15 cellular contexts compared by ENCODE assay signal in genomic region chr5:116371431-116371830, GRCh38.
A peak's percentile ranks its signal among the peaks of the same experiment; 100 is the strongest.
DNase-seq lines count a peak whose midpoint lies in the region; ATAC-seq and TF ChIP-seq lines count a peak whose summit lies in the region.
"Had no signal": no experiment of that assay in that cellular context is flagged by ENCODE, and none has a peak within 500 bp of the region (broad histone marks: within the 10 kb centered on the region; RNA-seq: fewer than 3 reads in every experiment).

No MANE protein-coding gene starts in this region.

- peaks cover 10% of the 10 kb centered on the region for H3K4me1 Mint-ChIP-seq in neural crest cell

- TF ChIP-seq CTCF in neural crest cell (conservative IDR thresholded peaks at IDR 0.05): no peak

- H3K4me1 ChIP-seq in BLaER1 (peaks cover 25% of the 10 kb centered on the region), esophagus (ENCODE audit: control insufficient read depth in 2 of 2, insufficient read depth in 2 of 2, low read length in 1 of 2) (peaks cover 5 to 7% of the 10 kb centered on the region in 2 donors)

- ATAC-seq in GM21529 (IDR thresholded peaks at IDR 0.05; ENCODE audit: unreplicated experiment): no peak

- H3K36me3 Mint-ChIP-seq in neural crest cell (ENCODE audit: low read depth): no peaks in the 10 kb centered on the region
- H3K36me3 Mint-ChIP-seq: brain had no signal

- H3K9me3 Mint-ChIP-seq in neural crest cell: peaks cover 4% of the 10 kb centered on the region
- H3K9me3 Mint-ChIP-seq: brain; CD4-positive, alpha-beta memory T cell had no signal

- peak; percentile 14 for DNase-seq in LoVo (ENCODE audit: low spot score)
- DNase-seq in neural crest cell (ENCODE audit: low read depth, low spot score): no peak
- DNase-seq in cortex of kidney (lab: John Stamatoyannopoulos, UW): no peak
- DNase-seq in NCI-H187 (lab: John Stamatoyannopoulos, UW): no peak
- DNase-seq in NCI-H1436 (lab: John Stamatoyannopoulos, UW): no peak
- DNase-seq: activated CD4-positive, alpha-beta T cell treated with anti-CD3 and anti-CD28 coated beads for 4 hours; activated naive CD4-positive, alpha-beta T cell treated with Interleukin-2 at 50 U/mL for 16 hours; CD4-positive, alpha-beta memory T cell; NCI-H226; SHP77 treated with DMSO at 0.1 percent for 48 hours; T-helper 9 cell had no signal

- H3K4me3 ChIP-seq in BLaER1 (no peak overlapping the region), esophagus (ENCODE audit: low read depth in 1 of 2, low read length in 2 of 2) (no peak overlapping the region)

- H3K27me3 Mint-ChIP-seq in neural crest cell (ENCODE audit: low read depth): no peaks in the 10 kb centered on the region
- H3K27me3 Mint-ChIP-seq: brain; CD4-positive, alpha-beta memory T cell had no signal

- H3K27ac ChIP-seq in BLaER1 (no peak overlapping the region), esophagus (ENCODE audit: low read depth in 2 of 2, low read length in 1 of 2) (peak overlapping the region; percentile 15 to 78)

- H3K27me3 ChIP-seq in BLaER1 (no peaks in the 10 kb centered on the region), esophagus (ENCODE audit: control insufficient read depth in 1 of 2, insufficient read depth in 2 of 2, low read length in 2 of 2) (no peaks in the 10 kb centered on the region)

- H3K9me3 ChIP-seq in BLaER1 (peaks cover 4% of the 10 kb centered on the region; the same call in 1 of the 2 replicates), esophagus (ENCODE audit: control insufficient read depth in 2 of 2, insufficient read depth in 1 of 2, low read depth in 1 of 2, low read length in 1 of 2) (no peaks in the 10 kb centered on the region)

- no peak overlapping the region for H3K9ac ChIP-seq in BLaER1

- no peaks in the 10 kb centered on the region for H4K20me1 ChIP-seq in BLaER1

- 34 to 40% methylated on average over 2 of the region's 2 CpGs for WGBS in esophagus, 2 donors

- H3K27ac Mint-ChIP-seq in neural crest cell (ENCODE audit: unreplicated experiment): peak overlapping the region; percentile 39

- peak overlapping the region; percentile 35; the same call in 1 of the 2 replicates for H3K4me2 ChIP-seq in BLaER1

- H3K36me3 ChIP-seq in BLaER1 (peaks cover 3% of the 10 kb centered on the region; the same call in 1 of the 2 replicates), esophagus (ENCODE audit: control insufficient read depth in 2 of 2, insufficient read depth in 2 of 2, low read length in 1 of 2) (no peaks in the 10 kb centered on the region)

- H3K4me3 Mint-ChIP-seq in neural crest cell: no peak overlapping the region
- H3K4me3 Mint-ChIP-seq: CD4-positive, alpha-beta memory T cell had no signal
